Comparison of ENCODE assay signal across 8 cellular contexts in genomic region chr1:165235158-165235776, GRCh38.
DNase-seq lines count a peak whose midpoint lies in the region; ATAC-seq and TF ChIP-seq lines count a peak whose summit lies in the region.

No MANE protein-coding gene starts in this region.

- peak overlapping the region in 1 of 2 donors; percentile 52 for H3K4me3 ChIP-seq in gastroesophageal sphincter

- CTCF ChIA-PET in activated CD4-positive, alpha-beta T cell treated with anti-CD3 and anti-CD28 coated beads for 36 hours (lab: Charles Lee), result no interaction called here

- intact Hi-C loops in activated CD4-positive, alpha-beta T cell treated with anti-CD3 and anti-CD28 coated beads for 36 hours (cut with DNase I, micrococcal nuclease), result loop anchor here (5.0 to 10.0 kb wide), 3 partner anchors 90 to 120 kb away; partner anchors contain the start of gene LMX1A (in 1 of the 2)

- 0% methylated on average over 10 to 11 of the region's 56 CpGs for WGBS in gastroesophageal sphincter (ENCODE audit: low coverage in 1 of 2), 2 donors

- no peak for TF ChIP-seq POLR2A in gastroesophageal sphincter (IDR thresholded peaks at IDR 0.05)

- H3K9me3 Mint-ChIP-seq in osteocyte (ENCODE audit: unreplicated experiment), result no peaks in the 10 kb centered on the region
- no peaks in the 10 kb centered on the region for H3K9me3 Mint-ChIP-seq in activated CD4-positive, alpha-beta T cell treated with anti-CD3 and anti-CD28 coated beads for 36 hours (ENCODE audit: low read depth)

- H3K27me3 ChIP-seq in gastroesophageal sphincter, result peaks cover 61% of the 10 kb centered on the region

- no peak for TF ChIP-seq EP300 in gastroesophageal sphincter (IDR thresholded peaks at IDR 0.05)

- peaks cover 44% of the 10 kb centered on the region for H3K27me3 Mint-ChIP-seq in osteocyte (ENCODE audit: unreplicated experiment)
- H3K27me3 Mint-ChIP-seq in activated CD4-positive, alpha-beta T cell treated with anti-CD3 and anti-CD28 coated beads for 36 hours, result peaks cover 40% of the 10 kb centered on the region

- H3K36me3 ChIP-seq in gastroesophageal sphincter, result no peaks in the 10 kb centered on the region

- peak overlapping the region; percentile 61 for H3K4me3 Mint-ChIP-seq in osteocyte (ENCODE audit: unreplicated experiment)
- no peak overlapping the region for H3K4me3 Mint-ChIP-seq in activated CD4-positive, alpha-beta T cell treated with anti-CD3 and anti-CD28 coated beads for 36 hours

- no peaks in the 10 kb centered on the region for H3K36me3 Mint-ChIP-seq in osteocyte (ENCODE audit: unreplicated experiment)
- H3K36me3 Mint-ChIP-seq in activated CD4-positive, alpha-beta T cell treated with anti-CD3 and anti-CD28 coated beads for 36 hours (ENCODE audit: low read depth), result no peaks in the 10 kb centered on the region

- no peaks in the 10 kb centered on the region for H3K9me3 ChIP-seq in gastroesophageal sphincter

- no peak overlapping the region for H3K27ac Mint-ChIP-seq in osteocyte (ENCODE audit: unreplicated experiment)
- no peak overlapping the region for H3K27ac Mint-ChIP-seq in activated CD4-positive, alpha-beta T cell treated with anti-CD3 and anti-CD28 coated beads for 36 hours

- DNase-seq in DMS 273 (lab: John Stamatoyannopoulos, UW; ENCODE audit: unreplicated experiment), result peak; percentile 93
- DNase-seq in NCI-H2227 treated with DMSO at 0.1 percent for 48 hours (lab: John Stamatoyannopoulos, UW), result peak; percentile 75
- DNase-seq in osteocyte (ENCODE audit: extremely low spot score, unreplicated experiment), result no peak
- DNase-seq in activated CD4-positive, alpha-beta T cell treated with anti-CD3 and anti-CD28 coated beads for 36 hours, result no peak

- no peak overlapping the region for H3K27ac ChIP-seq in gastroesophageal sphincter

- POLR2A ChIA-PET in activated CD4-positive, alpha-beta T cell treated with anti-CD3 and anti-CD28 coated beads for 36 hours (lab: Charles Lee), result no interaction called here

- H3K4me1 Mint-ChIP-seq in osteocyte (ENCODE audit: unreplicated experiment), result peaks cover 10% of the 10 kb centered on the region
- peaks cover 6% of the 10 kb centered on the region for H3K4me1 Mint-ChIP-seq in activated CD4-positive, alpha-beta T cell treated with anti-CD3 and anti-CD28 coated beads for 36 hours

- ATAC-seq in gastroesophageal sphincter (peak; percentile 60), GM21737 (IDR thresholded peaks at IDR 0.05; ENCODE audit: unreplicated experiment) (no peak), HG03039 (IDR thresholded peaks at IDR 0.05; ENCODE audit: unreplicated experiment) (no peak), HG02571 (IDR thresholded peaks at IDR 0.05; ENCODE audit: unreplicated experiment) (no peak)
- no peak for ATAC-seq in activated CD4-positive, alpha-beta T cell treated with anti-CD3 and anti-CD28 coated beads for 36 hours

- H3K4me1 ChIP-seq in gastroesophageal sphincter, result peaks cover 0 to 21% (median 0%) of the 10 kb centered on the region in 3 donors

- TF ChIP-seq CTCF in gastroesophageal sphincter (IDR thresholded peaks at IDR 0.05), result no peak
- TF ChIP-seq CTCF in osteocyte (IDR thresholded peaks at IDR 0.05), result no peak

Comparison
In these comparisons a context has a peak if more than half of its experiments do, and no peak if none do; other contexts are left out.
1. DNase-seq: peak in DMS 273 (single experiment) and NCI-H2227 treated with DMSO at 0.1 percent for 48 hours (single experiment); none in osteocyte (single experiment) and activated CD4-positive, alpha-beta T cell treated with anti-CD3 and anti-CD28 coated beads for 36 hours (single experiment).